Comparison of ENCODE assay signal across 1 cellular context in genomic region chr1:6237093-6237492, GRCh38.
TF ChIP-seq lines count a peak whose summit lies in the region.

No MANE protein-coding gene starts in this region.

TF ChIP-seq in H1, 55 proteins besides CTCF, POLR2A, EP300 and RAD21:
- TF ChIP-seq TAF1 (IDR thresholded peaks at IDR 0.05; ENCODE audit: low read depth, low read length) (no peak), SP2 (IDR thresholded peaks at IDR 0.05; ENCODE audit: low read length) (no peak), CBX5 (IDR thresholded peaks at IDR 0.05; ENCODE audit: low read depth, low read length) (no peak), E2F6 (IDR thresholded peaks at IDR 0.05) (no peak), CBX8 (IDR thresholded peaks at IDR 0.05; ENCODE audit: borderline replicate concordance, low read depth, low read length) (no peak), TBP (IDR thresholded peaks at IDR 0.05; ENCODE audit: low read depth, low read length) (no peak), HDAC6 (IDR thresholded peaks at IDR 0.05; ENCODE audit: low read depth, low read length) (no peak), BRCA1 (IDR thresholded peaks at IDR 0.05; ENCODE audit: low read depth, low read length) (no peak)
